Comparison of ENCODE assay signal across 8 cellular contexts in genomic region chr16:88855736-88856121, GRCh38. TPM values are rescaled to one million over a fixed set of nuclear protein-coding genes. Genes with fewer than 3 reads are reported as not detected.
DNase-seq lines count a peak whose midpoint lies in the region; ATAC-seq and TF ChIP-seq lines count a peak whose summit lies in the region.

No MANE protein-coding gene starts in this region.

- H3K4me2 ChIP-seq in OCI-LY1 (ENCODE audit: low read length): peak overlapping the region; percentile 38; the same call in 1 of the 2 replicates
- H3K4me2 ChIP-seq in neural progenitor cell: peak overlapping the region; percentile 97

- H3K27ac ChIP-seq in OCI-LY1 (ENCODE audit: low read depth, low read length, poor library complexity, severe bottlenecking) (no peak overlapping the region), neural progenitor cell (no peak overlapping the region)

- intact Hi-C loops in CD14-positive monocyte (cut with micrococcal nuclease): loop anchor here (2.0 to 10.0 kb wide), 7 partner anchors 43 to 649 kb away; partner anchors contain the start of genes CDH15 (in 1 of the 2), SPG7 (in 1 of the 2) and ZNF778 (in 1 of the 2)

- H3K36me3 ChIP-seq in OCI-LY1 (ENCODE audit: insufficient read depth, low read length) (peaks cover 21% of the 10 kb centered on the region), endocrine pancreas (ENCODE audit: control insufficient read depth, insufficient read depth, low read length) (peaks cover 4% of the 10 kb centered on the region), neural progenitor cell (no peaks in the 10 kb centered on the region)

- H3K36me3 Mint-ChIP-seq in CD14-positive monocyte (peaks cover 29 to 42% of the 10 kb centered on the region in 2 donors), neural progenitor cell (peaks cover 5% of the 10 kb centered on the region)

- H3K27me3 Mint-ChIP-seq in CD14-positive monocyte (ENCODE audit: low read depth in 3 of 3) (peaks cover 0 to 2% (median 0%) of the 10 kb centered on the region in 3 donors), neural progenitor cell (ENCODE audit: insufficient read depth, low read depth) (peaks cover 2% of the 10 kb centered on the region)

- H3K9me2 ChIP-seq in OCI-LY1 (ENCODE audit: low read depth, low read length): no peaks in the 10 kb centered on the region

- no peaks in the 10 kb centered on the region for H3F3A ChIP-seq in OCI-LY1 (ENCODE audit: insufficient read depth, low read length)
- peaks cover 4% of the 10 kb centered on the region for H3F3A ChIP-seq in neural progenitor cell (ENCODE audit: low read depth)

- H3K27me3 ChIP-seq in OCI-LY1 (ENCODE audit: insufficient read depth, low read length): no peaks in the 10 kb centered on the region
- no peaks in the 10 kb centered on the region for H3K27me3 ChIP-seq in endocrine pancreas (ENCODE audit: control insufficient read depth, insufficient read depth, low read length)
- no peaks in the 10 kb centered on the region for H3K27me3 ChIP-seq in neural progenitor cell

- H3K9me3 Mint-ChIP-seq in CD14-positive monocyte (peaks cover 0 to 2% (median 0%) of the 10 kb centered on the region in 7 donors), neural progenitor cell (no peaks in the 10 kb centered on the region)

- no peaks in the 10 kb centered on the region for H3K79me2 ChIP-seq in OCI-LY1 (ENCODE audit: insufficient read depth, low read length)
- peaks cover 14% of the 10 kb centered on the region for H3K79me2 ChIP-seq in neural progenitor cell (ENCODE audit: low read depth)

- H3K4me3 Mint-ChIP-seq in CD14-positive monocyte (peak overlapping the region; percentile 69 to 85), neural progenitor cell (peak overlapping the region; percentile 85)

- H3K4me3 ChIP-seq in OCI-LY1 (ENCODE audit: low read depth, low read length, poor library complexity, severe bottlenecking): no peak overlapping the region
- H3K4me3 ChIP-seq in endocrine pancreas (ENCODE audit: control insufficient read depth, insufficient read depth, low read length): no peak overlapping the region
- peak overlapping the region; percentile 93 for H3K4me3 ChIP-seq in neural progenitor cell

- H3K27ac Mint-ChIP-seq in CD14-positive monocyte (peak overlapping the region; percentile 81 to 96 (median 89)), neural progenitor cell (peak overlapping the region; percentile 42)

- H2AFZ ChIP-seq in OCI-LY1 (ENCODE audit: low read length) (no peak overlapping the region), neural progenitor cell (replicated peaks) (no peak overlapping the region)

- H3K9me3 ChIP-seq in OCI-LY1 (ENCODE audit: low read length): no peaks in the 10 kb centered on the region
- H3K9me3 ChIP-seq in endocrine pancreas (ENCODE audit: control insufficient read depth, low read length): no peaks in the 10 kb centered on the region
- no peaks in the 10 kb centered on the region for H3K9me3 ChIP-seq in neural progenitor cell (ENCODE audit: low read depth)

- TF ChIP-seq CTCF in CD14-positive monocyte (IDR thresholded peaks at IDR 0.05): no peak
- no peak for TF ChIP-seq CTCF in OCI-LY1 (IDR thresholded peaks at IDR 0.05; ENCODE audit: low read length)
- no peak for TF ChIP-seq CTCF in neural progenitor cell (IDR thresholded peaks at IDR 0.05)

- H4K20me1 ChIP-seq in OCI-LY1 (ENCODE audit: insufficient read depth, low read length) (no peaks in the 10 kb centered on the region), neural progenitor cell (ENCODE audit: low read depth) (peaks cover 14% of the 10 kb centered on the region)

- H3K9ac ChIP-seq in OCI-LY1 (ENCODE audit: low read length) (no peak overlapping the region), endocrine pancreas (ENCODE audit: control insufficient read depth, insufficient read depth, low read length) (peak overlapping the region; percentile 44), neural progenitor cell (no peak overlapping the region)

- no peak for DNase-seq in CD14-positive monocyte (ENCODE audit: low spot score)
- DNase-seq in neural progenitor cell (ENCODE audit: low spot score): no peak
- DNase-seq in HuH-7.5 (ENCODE audit: low spot score): no peak
- DNase-seq in activated CD8-positive, alpha-beta memory T cell treated with anti-CD3 and anti-CD28 coated beads, Interleukin-2, amount 50 U/mL, for 48 hours: no peak

- peaks cover 59% of the 10 kb centered on the region for H3K4me1 Mint-ChIP-seq in CD14-positive monocyte
- H3K4me1 Mint-ChIP-seq in neural progenitor cell: peaks cover 24% of the 10 kb centered on the region

- ATAC-seq in HG03460 (IDR thresholded peaks at IDR 0.05; ENCODE audit: unreplicated experiment) (no peak), HG03196 (IDR thresholded peaks at IDR 0.05; ENCODE audit: unreplicated experiment) (no peak)

- peaks cover 33% of the 10 kb centered on the region for H3K4me1 ChIP-seq in OCI-LY1 (ENCODE audit: insufficient read depth, low read length, severe bottlenecking)
- no peaks in the 10 kb centered on the region for H3K4me1 ChIP-seq in endocrine pancreas (ENCODE audit: control insufficient read depth, insufficient read depth, low read length)
- peaks cover 4% of the 10 kb centered on the region for H3K4me1 ChIP-seq in neural progenitor cell

RNA-seq across cellular contexts. Expression of gene GALNS, which starts 1.0 kb away (rescaled TPM):
- polyA plus RNA-seq in CD14-positive monocyte: 10 to 100 TPM; 20.2 to 32.2 TPM
- total RNA-seq in neural progenitor cell (ENCODE audit: low replicate concordance): 5.0 and 11.6 TPM in 2 replicates

RNA-seq across cellular contexts. Expression of gene TRAPPC2L, which starts 1.2 kb away (rescaled TPM):
- 10 to 100 TPM; 82.4 to 89.3 TPM for polyA plus RNA-seq in CD14-positive monocyte
- 31.8 and 48.5 TPM in 2 replicates for total RNA-seq in neural progenitor cell (ENCODE audit: low replicate concordance)

RNA-seq across cellular contexts. Expression of gene PABPN1L, which starts 10.7 kb away (rescaled TPM):
- not detected for polyA plus RNA-seq in CD14-positive monocyte
- total RNA-seq in neural progenitor cell (ENCODE audit: low replicate concordance): not detected in 2 replicates

RNA-seq across cellular contexts. Expression of gene APRT, which starts 44.0 kb away (rescaled TPM):
- polyA plus RNA-seq in CD14-positive monocyte: 100 to 1,000 TPM; 233 to 307 TPM
- total RNA-seq in neural progenitor cell (ENCODE audit: low replicate concordance): 53.4 and 150 TPM in 2 replicates

RNA-seq across cellular contexts. Expression of gene CDT1, which starts 52.1 kb away (rescaled TPM):
- polyA plus RNA-seq in CD14-positive monocyte: under 1 TPM; 0.07 to 0.24 TPM
- total RNA-seq in neural progenitor cell (ENCODE audit: low replicate concordance): 7.8 and 57.9 TPM in 2 replicates
